8 cellular contexts compared by ENCODE assay signal in the genomic region with DNA sequence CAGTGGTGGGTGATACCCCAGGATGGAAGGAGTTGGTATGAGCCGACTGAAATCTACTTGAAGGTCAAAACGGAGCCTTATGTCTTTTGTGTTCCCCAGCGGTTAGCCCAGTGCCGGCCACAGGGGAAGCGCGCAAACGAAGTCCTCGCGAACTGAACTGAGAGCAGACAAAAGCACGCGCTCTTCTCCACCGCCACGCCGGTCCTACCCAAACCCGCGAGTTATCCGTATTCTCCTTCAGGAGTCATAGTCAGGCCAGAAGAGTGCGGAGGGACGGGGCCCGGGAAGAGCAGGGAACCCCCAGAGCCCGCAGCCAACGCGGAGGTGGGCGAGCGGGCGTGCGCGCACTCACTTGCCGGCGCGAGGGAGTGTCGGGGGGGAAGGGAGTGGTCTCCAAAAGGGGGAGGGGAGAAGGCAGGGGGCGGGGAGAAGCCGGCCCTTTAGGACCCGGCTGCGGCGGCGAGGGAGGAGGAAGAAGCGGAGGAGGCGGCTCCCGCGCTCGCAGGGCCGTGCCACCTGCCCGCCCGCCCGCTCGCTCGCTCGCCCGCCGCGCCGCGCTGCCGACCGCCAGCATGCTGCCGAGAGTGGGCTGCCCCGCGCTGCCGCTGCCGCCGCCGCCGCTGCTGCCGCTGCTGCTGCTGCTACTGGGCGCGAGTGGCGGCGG. TPM values are rescaled to one million over a fixed set of nuclear protein-coding genes. Genes with fewer than 3 reads are reported as not detected.
DNase-seq lines count a peak whose midpoint lies in the region; ATAC-seq, FAIRE-seq and TF ChIP-seq lines count a peak whose summit lies in the region.

A gene with protein sequence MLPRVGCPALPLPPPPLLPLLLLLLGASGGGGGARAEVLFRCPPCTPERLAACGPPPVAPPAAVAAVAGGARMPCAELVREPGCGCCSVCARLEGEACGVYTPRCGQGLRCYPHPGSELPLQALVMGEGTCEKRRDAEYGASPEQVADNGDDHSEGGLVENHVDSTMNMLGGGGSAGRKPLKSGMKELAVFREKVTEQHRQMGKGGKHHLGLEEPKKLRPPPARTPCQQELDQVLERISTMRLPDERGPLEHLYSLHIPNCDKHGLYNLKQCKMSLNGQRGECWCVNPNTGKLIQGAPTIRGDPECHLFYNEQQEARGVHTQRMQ (plus strand): TSS at position 469 of the 664 bp plus-strand sequence. CDS start 104 bp downstream, at position 573.

- no peak within 1 kb of the TSS for H3K27ac ChIP-seq in lower lobe of right lung

- no peaks in the 10 kb centered on the region for H3K36me3 Mint-ChIP-seq in stimulated activated memory B cell treated with anti-CD40 and anti-IgM and Interleukin-4, amounts not matched to agents 10 μg/mL and 1 μg/mL and 100 μg/mL, for 72 hours

- peak; percentile 28 for FAIRE-seq in HTR-8/SVneo (lab: Jason Lieb, UNC)

- peak within 1 kb of the TSS; percentile 61 for H3K4me3 Mint-ChIP-seq in stimulated activated memory B cell treated with anti-CD40 and anti-IgM and Interleukin-4, amounts not matched to agents 10 μg/mL and 1 μg/mL and 100 μg/mL, for 72 hours

- H3K27ac Mint-ChIP-seq in stimulated activated memory B cell treated with anti-CD40 and anti-IgM and Interleukin-4, amounts not matched to agents 10 μg/mL and 1 μg/mL and 100 μg/mL, for 72 hours = no peak within 1 kb of the TSS

- no peaks in the 10 kb centered on the region for H3K36me3 ChIP-seq in lower lobe of right lung

- H3K27me3 ChIP-seq in lower lobe of right lung (ENCODE audit: low read depth) = peaks cover 40% of the 10 kb centered on the region

- H3K4me3 ChIP-seq in lower lobe of right lung = peak within 1 kb of the TSS; percentile 55

- H3K4me1 ChIP-seq in lower lobe of right lung = peaks cover 37% of the 10 kb centered on the region

- ATAC-seq in SK-N-SH treated with all-trans-retinoic acid at 6 μM for 48 hours (peak; percentile 38), lower lobe of right lung (peak; percentile 3 to 44), GM19035 (IDR thresholded peaks at IDR 0.05; ENCODE audit: unreplicated experiment) (no peak)
- ATAC-seq in stimulated activated memory B cell treated with anti-CD40 and anti-IgM and Interleukin-4, amounts not matched to agents 10 μg/mL and 1 μg/mL and 100 μg/mL, for 72 hours = no peak

- no peaks in the 10 kb centered on the region for H3K9me3 ChIP-seq in lower lobe of right lung

- intact Hi-C loops in lower lobe of right lung (cut with DNase I) = no loop called here

- peaks cover 88% of the 10 kb centered on the region for H3K27me3 Mint-ChIP-seq in stimulated activated memory B cell treated with anti-CD40 and anti-IgM and Interleukin-4, amounts not matched to agents 10 μg/mL and 1 μg/mL and 100 μg/mL, for 72 hours

- H3K9me3 Mint-ChIP-seq in stimulated activated memory B cell treated with anti-CD40 and anti-IgM and Interleukin-4, amounts not matched to agents 10 μg/mL and 1 μg/mL and 100 μg/mL, for 72 hours = no peaks in the 10 kb centered on the region

- H3K4me1 Mint-ChIP-seq in stimulated activated memory B cell treated with anti-CD40 and anti-IgM and Interleukin-4, amounts not matched to agents 10 μg/mL and 1 μg/mL and 100 μg/mL, for 72 hours = peaks cover 28% of the 10 kb centered on the region

- DNase-seq in CMK (ENCODE audit: low read depth) (peak; percentile 15), HTR-8/SVneo (ENCODE audit: insufficient read length, low spot score) (no peak), dermis microvascular lymphatic vessel endothelial cell (ENCODE audit: low read depth in 2 of 2) (peak in 1 of 2 donors; percentile 24), lower lobe of right lung (no peak), NCI-H446 treated with DMSO at 0.1 percent for 48 hours (lab: John Stamatoyannopoulos, UW) (no peak)

- no peak for TF ChIP-seq CTCF in lower lobe of right lung (IDR thresholded peaks at IDR 0.05)

TF ChIP-seq in SK-N-SH treated with all-trans-retinoic acid at 6 μM for 48 hours, 23 proteins besides CTCF, POLR2A, EP300 and RAD21:
- TF ChIP-seq, protein P1, sequence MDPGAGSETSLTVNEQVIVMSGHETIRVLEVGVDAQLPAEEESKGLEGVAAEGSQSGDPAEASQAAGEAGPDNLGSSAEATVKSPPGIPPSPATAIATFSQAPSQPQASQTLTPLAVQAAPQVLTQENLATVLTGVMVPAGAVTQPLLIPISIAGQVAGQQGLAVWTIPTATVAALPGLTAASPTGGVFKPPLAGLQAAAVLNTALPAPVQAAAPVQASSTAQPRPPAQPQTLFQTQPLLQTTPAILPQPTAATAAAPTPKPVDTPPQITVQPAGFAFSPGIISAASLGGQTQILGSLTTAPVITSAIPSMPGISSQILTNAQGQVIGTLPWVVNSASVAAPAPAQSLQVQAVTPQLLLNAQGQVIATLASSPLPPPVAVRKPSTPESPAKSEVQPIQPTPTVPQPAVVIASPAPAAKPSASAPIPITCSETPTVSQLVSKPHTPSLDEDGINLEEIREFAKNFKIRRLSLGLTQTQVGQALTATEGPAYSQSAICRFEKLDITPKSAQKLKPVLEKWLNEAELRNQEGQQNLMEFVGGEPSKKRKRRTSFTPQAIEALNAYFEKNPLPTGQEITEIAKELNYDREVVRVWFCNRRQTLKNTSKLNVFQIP (CRISPR knock-in tag; IDR thresholded peaks at IDR 0.05; ENCODE audit: borderline replicate concordance, low read depth) = no peak
- TF ChIP-seq CSDC2 (CRISPR knock-in tag; IDR thresholded peaks at IDR 0.05) = no peak
- TF ChIP-seq ZFP30 (CRISPR knock-in tag; IDR thresholded peaks at IDR 0.05) = no peak
- no peak for TF ChIP-seq ZNF70 (CRISPR knock-in tag; IDR thresholded peaks at IDR 0.05)
- no peak for TF ChIP-seq GLIS3 (CRISPR knock-in tag; IDR thresholded peaks at IDR 0.05)
- no peak for TF ChIP-seq ZC3H10 (CRISPR knock-in tag; IDR thresholded peaks at IDR 0.05)
- TF ChIP-seq PPARA (CRISPR knock-in tag; IDR thresholded peaks at IDR 0.05; ENCODE audit: borderline replicate concordance) = no peak
- no peak for TF ChIP-seq ZNF565 (CRISPR knock-in tag; conservative IDR thresholded peaks at IDR 0.05; ENCODE audit: low read depth)
- TF ChIP-seq, protein P2, sequence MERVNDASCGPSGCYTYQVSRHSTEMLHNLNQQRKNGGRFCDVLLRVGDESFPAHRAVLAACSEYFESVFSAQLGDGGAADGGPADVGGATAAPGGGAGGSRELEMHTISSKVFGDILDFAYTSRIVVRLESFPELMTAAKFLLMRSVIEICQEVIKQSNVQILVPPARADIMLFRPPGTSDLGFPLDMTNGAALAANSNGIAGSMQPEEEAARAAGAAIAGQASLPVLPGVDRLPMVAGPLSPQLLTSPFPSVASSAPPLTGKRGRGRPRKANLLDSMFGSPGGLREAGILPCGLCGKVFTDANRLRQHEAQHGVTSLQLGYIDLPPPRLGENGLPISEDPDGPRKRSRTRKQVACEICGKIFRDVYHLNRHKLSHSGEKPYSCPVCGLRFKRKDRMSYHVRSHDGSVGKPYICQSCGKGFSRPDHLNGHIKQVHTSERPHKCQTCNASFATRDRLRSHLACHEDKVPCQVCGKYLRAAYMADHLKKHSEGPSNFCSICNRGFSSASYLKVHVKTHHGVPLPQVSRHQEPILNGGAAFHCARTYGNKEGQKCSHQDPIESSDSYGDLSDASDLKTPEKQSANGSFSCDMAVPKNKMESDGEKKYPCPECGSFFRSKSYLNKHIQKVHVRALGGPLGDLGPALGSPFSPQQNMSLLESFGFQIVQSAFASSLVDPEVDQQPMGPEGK (CRISPR knock-in tag; IDR thresholded peaks at IDR 0.05; ENCODE audit: borderline replicate concordance) = no peak
- no peak for TF ChIP-seq TCF4 (CRISPR knock-in tag; IDR thresholded peaks at IDR 0.05; ENCODE audit: borderline replicate concordance)
- no peak for TF ChIP-seq RARB (CRISPR knock-in tag; IDR thresholded peaks at IDR 0.05)
- TF ChIP-seq ARNTL (CRISPR knock-in tag; IDR thresholded peaks at IDR 0.05; ENCODE audit: borderline replicate concordance, low read depth) = no peak
- no peak for TF ChIP-seq ISL1 (CRISPR knock-in tag; IDR thresholded peaks at IDR 0.05)
- no peak for TF ChIP-seq OSR1 (CRISPR knock-in tag; IDR thresholded peaks at IDR 0.05)

RNA-seq across cellular contexts. Expression of the gene that starts here (rescaled TPM):
- total RNA-seq in dermis microvascular lymphatic vessel endothelial cell = 53.0 and 54.5 TPM in 2 replicates
- total RNA-seq in lower lobe of right lung = 37.7 TPM

Comparison
In these comparisons a context has a peak if more than half of its experiments do, and no peak if none do; other contexts are left out.
1. ATAC-seq: peak in SK-N-SH treated with all-trans-retinoic acid at 6 μM for 48 hours (single experiment) and lower lobe of right lung (2 of 2); none in stimulated activated memory B cell treated with anti-CD40 and anti-IgM and Interleukin-4, amounts not matched to agents 10 μg/mL and 1 μg/mL and 100 μg/mL, for 72 hours (single experiment) and GM19035 (single experiment).